In the genomic region with DNA sequence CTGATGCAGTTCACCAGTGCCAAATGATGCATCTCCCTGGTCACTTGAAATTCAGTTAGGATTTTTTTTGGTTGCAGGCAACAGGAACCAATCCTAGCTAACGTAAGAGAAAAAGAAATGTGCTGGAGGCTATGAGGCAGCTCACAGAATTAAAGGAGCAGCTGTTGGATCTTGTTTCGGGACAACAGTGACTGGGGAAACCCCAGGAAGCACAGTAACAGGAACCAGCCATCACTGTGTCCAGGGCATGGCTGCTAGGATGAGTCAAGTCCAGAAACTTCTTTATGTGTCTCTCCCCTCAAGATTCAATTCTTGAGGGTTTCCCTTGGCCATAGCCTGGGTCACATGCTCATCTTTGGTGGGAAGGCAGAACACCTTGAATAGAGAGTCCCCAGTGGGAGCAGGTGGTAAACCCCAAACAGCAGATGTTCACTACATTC, we compare ENCODE assay signal across 10 cellular contexts. TPM values are rescaled to one million over a fixed set of nuclear protein-coding genes. Genes with fewer than 3 reads are reported as not detected.
DNase-seq lines count a peak whose midpoint lies in the region; ATAC-seq lines count a peak whose summit lies in the region.
"Had no signal": no experiment of that assay in that cellular context is flagged by ENCODE, and none has a peak within 500 bp of the region (broad histone marks: within the 10 kb centered on the region; RNA-seq: fewer than 3 reads in every experiment).

No MANE protein-coding gene starts in this region.

- ATAC-seq in activated T-cell treated with anti-CD3 and anti-CD28 coated beads, Interleukin-2, amount 50 U/mL, for 4 hours: peak; percentile 18 to 25
- ATAC-seq in HG02642 (IDR thresholded peaks at IDR 0.05; ENCODE audit: poor library complexity, unreplicated experiment): peak; percentile 91
- peak; percentile 90 to 91 for ATAC-seq in stimulated activated naive B cell treated with anti-CD40 and anti-IgM and Interleukin-4, amounts not matched to agents 10 μg/mL and 1 μg/mL and 100 μg/mL, for 72 hours (replicated peaks)
- no peak for ATAC-seq in effector memory CD8-positive, alpha-beta T cell (replicated peaks)

- no peaks in the 10 kb centered on the region for H3K9me3 Mint-ChIP-seq in activated T-cell treated with anti-CD3 and anti-CD28 coated beads, Interleukin-2, amount 50 U/mL, for 4 hours
- H3K9me3 Mint-ChIP-seq in stimulated activated naive B cell treated with anti-CD40 and anti-IgM and Interleukin-4, amounts not matched to agents 10 μg/mL and 1 μg/mL and 100 μg/mL, for 72 hours: no peaks in the 10 kb centered on the region
- H3K9me3 Mint-ChIP-seq in effector memory CD8-positive, alpha-beta T cell: no peaks in the 10 kb centered on the region

- H3K4me3 ChIP-seq in SJCRH30: no peak overlapping the region
- H3K4me3 ChIP-seq: BLaER1 had no signal

- no peaks in the 10 kb centered on the region for H3K36me3 Mint-ChIP-seq in activated T-cell treated with anti-CD3 and anti-CD28 coated beads, Interleukin-2, amount 50 U/mL, for 4 hours (ENCODE audit: insufficient read depth)
- H3K36me3 Mint-ChIP-seq in stimulated activated naive B cell treated with anti-CD40 and anti-IgM and Interleukin-4, amounts not matched to agents 10 μg/mL and 1 μg/mL and 100 μg/mL, for 72 hours: no peaks in the 10 kb centered on the region
- no peaks in the 10 kb centered on the region for H3K36me3 Mint-ChIP-seq in effector memory CD8-positive, alpha-beta T cell (ENCODE audit: insufficient read depth)

- H3K27me3 ChIP-seq in SJCRH30: no peaks in the 10 kb centered on the region
- H3K27me3 ChIP-seq: BLaER1 had no signal

- peaks cover 29% of the 10 kb centered on the region for H3K4me1 ChIP-seq in SJCRH30
- H3K4me1 ChIP-seq: BLaER1 had no signal

- H3K27me3 Mint-ChIP-seq in activated T-cell treated with anti-CD3 and anti-CD28 coated beads, Interleukin-2, amount 50 U/mL, for 4 hours (ENCODE audit: low read depth): no peaks in the 10 kb centered on the region
- no peaks in the 10 kb centered on the region for H3K27me3 Mint-ChIP-seq in stimulated activated naive B cell treated with anti-CD40 and anti-IgM and Interleukin-4, amounts not matched to agents 10 μg/mL and 1 μg/mL and 100 μg/mL, for 72 hours
- no peaks in the 10 kb centered on the region for H3K27me3 Mint-ChIP-seq in effector memory CD8-positive, alpha-beta T cell

- no peak overlapping the region for H3K4me3 Mint-ChIP-seq in activated T-cell treated with anti-CD3 and anti-CD28 coated beads, Interleukin-2, amount 50 U/mL, for 4 hours
- no peak overlapping the region for H3K4me3 Mint-ChIP-seq in stimulated activated naive B cell treated with anti-CD40 and anti-IgM and Interleukin-4, amounts not matched to agents 10 μg/mL and 1 μg/mL and 100 μg/mL, for 72 hours
- no peak overlapping the region for H3K4me3 Mint-ChIP-seq in effector memory CD8-positive, alpha-beta T cell

- no peaks in the 10 kb centered on the region for H3K9me3 ChIP-seq in SJCRH30 (replicated peaks)
- H3K9me3 ChIP-seq: BLaER1 had no signal

- peak overlapping the region; percentile 20 for H3K27ac Mint-ChIP-seq in stimulated activated naive B cell treated with anti-CD40 and anti-IgM and Interleukin-4, amounts not matched to agents 10 μg/mL and 1 μg/mL and 100 μg/mL, for 72 hours
- H3K27ac Mint-ChIP-seq in effector memory CD8-positive, alpha-beta T cell: no peak overlapping the region

- H3K27ac ChIP-seq in SJCRH30: peak overlapping the region; percentile 80
- H3K27ac ChIP-seq: BLaER1, KMS-11 had no signal

- H3K4me1 Mint-ChIP-seq in activated T-cell treated with anti-CD3 and anti-CD28 coated beads, Interleukin-2, amount 50 U/mL, for 4 hours (ENCODE audit: low read depth): peaks cover 21% of the 10 kb centered on the region
- H3K4me1 Mint-ChIP-seq in stimulated activated naive B cell treated with anti-CD40 and anti-IgM and Interleukin-4, amounts not matched to agents 10 μg/mL and 1 μg/mL and 100 μg/mL, for 72 hours: peaks cover 19 to 36% of the 10 kb centered on the region in 2 donors
- no peaks in the 10 kb centered on the region for H3K4me1 Mint-ChIP-seq in effector memory CD8-positive, alpha-beta T cell (ENCODE audit: low read depth in 2 of 2)

- no peak for DNase-seq in activated T-cell treated with anti-CD3 and anti-CD28 coated beads, Interleukin-2, amount 50 U/mL, for 4 hours
- DNase-seq in activated T-cell treated with anti-CD3 and anti-CD28 coated beads, Interleukin-2, amount 50 U/mL, for 48 hours: no peak
- DNase-seq in SJCRH30: peak; percentile 59 to 85
- peak; percentile 50 for DNase-seq in stimulated activated naive B cell treated with anti-CD40 and anti-IgM and Interleukin-4, amounts not matched to agents 10 μg/mL and 1 μg/mL and 100 μg/mL, for 72 hours
- DNase-seq in superior temporal gyrus (ENCODE audit: extremely low spot score): no peak
- DNase-seq in effector memory CD8-positive, alpha-beta T cell: no peak
- no peak for DNase-seq in activated CD4-positive, alpha-beta T cell treated with anti-CD3 and anti-CD28 coated beads, Interleukin-2, amount 50 U/mL, for 1 hour

- no peaks in the 10 kb centered on the region for H3K36me3 ChIP-seq in SJCRH30
- H3K36me3 ChIP-seq: BLaER1 had no signal

RNA-seq across cellular contexts. Expression of a gene that starts 39.0 kb away (rescaled TPM):
- 1 to 10 TPM; 4.8 to 5.0 (median 4.9) TPM for total RNA-seq in activated T-cell treated with anti-CD3 and anti-CD28 coated beads, Interleukin-2, amount 50 U/mL, for 4 hours
- 2.3 and 2.6 TPM in 2 replicates for total RNA-seq in SJCRH30 (2014; rRNA removed; shearing (Covaris generic))

Comparison
In these comparisons a context has a peak if more than half of its experiments do, and no peak if none do; other contexts are left out.
1. DNase-seq: peak in SJCRH30 (2 of 2) and stimulated activated naive B cell treated with anti-CD40 and anti-IgM and Interleukin-4, amounts not matched to agents 10 μg/mL and 1 μg/mL and 100 μg/mL, for 72 hours (single experiment); none in activated T-cell treated with anti-CD3 and anti-CD28 coated beads, Interleukin-2, amount 50 U/mL, for 4 hours (single experiment), activated T-cell treated with anti-CD3 and anti-CD28 coated beads, Interleukin-2, amount 50 U/mL, for 48 hours (0 of 2), superior temporal gyrus (single experiment), effector memory CD8-positive, alpha-beta T cell (0 of 3) and activated CD4-positive, alpha-beta T cell treated with anti-CD3 and anti-CD28 coated beads, Interleukin-2, amount 50 U/mL, for 1 hour (single experiment).